Comparison of ENCODE assay signal across 14 cellular contexts in genomic region chr2:96876036-96876810, GRCh38. TPM values are rescaled to one million over a fixed set of nuclear protein-coding genes. Genes with fewer than 3 reads are reported as not detected.
DNase-seq lines count a peak whose midpoint lies in the region; ATAC-seq and TF ChIP-seq lines count a peak whose summit lies in the region.
"Had no signal": no experiment of that assay in that cellular context is flagged by ENCODE, and none has a peak within 500 bp of the region (broad histone marks: within the 10 kb centered on the region; RNA-seq: fewer than 3 reads in every experiment).

No MANE protein-coding gene starts in this region.

- no peaks in the 10 kb centered on the region for H3K9me2 ChIP-seq in MM.1S (replicated peaks; ENCODE audit: insufficient read depth, low read length)

- H3K27me3 Mint-ChIP-seq in Caco-2 (ENCODE audit: insufficient read depth, unreplicated experiment), result no peaks in the 10 kb centered on the region
- H3K27me3 Mint-ChIP-seq in dendritic cell treated with granulocyte-macrophage colony-stimulating factor and Interleukin-4, amounts not matched to agents 40 ng/mL and 50 ng/mL, for 4 days, result peaks cover 96% of the 10 kb centered on the region
- H3K27me3 Mint-ChIP-seq in nephron (ENCODE audit: low read depth), result peaks cover 4% of the 10 kb centered on the region
- H3K27me3 Mint-ChIP-seq: CD4-positive, alpha-beta T cell had no signal

- H3F3A ChIP-seq in MM.1S (ENCODE audit: insufficient read depth, low read length), result no peaks in the 10 kb centered on the region

- H3K4me3 ChIP-seq in Caco-2 (ENCODE audit: low read depth, low read length) (no peak overlapping the region), MM.1S (ENCODE audit: low read length) (no peak overlapping the region)
- H3K4me3 ChIP-seq: heart left ventricle had no signal

- CTCF ChIA-PET in Caco-2 (lab: Charles Lee), result no interaction called here

- POLR2A ChIA-PET in Caco-2 (lab: Charles Lee), result no interaction called here

- peaks cover 16% of the 10 kb centered on the region for H3K4me1 ChIP-seq in Caco-2
- H3K4me1 ChIP-seq in MM.1S (ENCODE audit: low read length), result no peaks in the 10 kb centered on the region

- no peak overlapping the region for H2AFZ ChIP-seq in MM.1S (ENCODE audit: low read length)

- H3K27me3 ChIP-seq in Caco-2 (replicated peaks; ENCODE audit: control insufficient read depth, insufficient read depth, low read length) (no peaks in the 10 kb centered on the region), MM.1S (replicated peaks; ENCODE audit: insufficient read depth, low read length) (peaks cover 25% of the 10 kb centered on the region; the same call in 1 of the 2 replicates)

- no peak overlapping the region for H3K9ac ChIP-seq in MM.1S (ENCODE audit: low read length)

- H3K9me3 Mint-ChIP-seq in Caco-2 (ENCODE audit: unreplicated experiment), result no peaks in the 10 kb centered on the region
- no peaks in the 10 kb centered on the region for H3K9me3 Mint-ChIP-seq in dendritic cell treated with granulocyte-macrophage colony-stimulating factor and Interleukin-4, amounts not matched to agents 40 ng/mL and 50 ng/mL, for 4 days
- no peaks in the 10 kb centered on the region for H3K9me3 Mint-ChIP-seq in nephron
- H3K9me3 Mint-ChIP-seq: activated naive CD4-positive, alpha-beta T cell treated with anti-CD3 and anti-CD28 coated beads, Interleukin-2, amount 10 ng/mL, durations not matched to agents 7 days and 5 days; CD4-positive, alpha-beta T cell had no signal

- peaks cover 7% of the 10 kb centered on the region for H3K4me1 Mint-ChIP-seq in Caco-2 (ENCODE audit: low read depth, unreplicated experiment)
- H3K4me1 Mint-ChIP-seq in dendritic cell treated with granulocyte-macrophage colony-stimulating factor and Interleukin-4, amounts not matched to agents 40 ng/mL and 50 ng/mL, for 4 days (ENCODE audit: low read depth), result peaks cover 50% of the 10 kb centered on the region
- peaks cover 54% of the 10 kb centered on the region for H3K4me1 Mint-ChIP-seq in nephron

- no peaks in the 10 kb centered on the region for H3K79me2 ChIP-seq in MM.1S (ENCODE audit: low read length)

- TF ChIP-seq CTCF in Caco-2 (IDR thresholded peaks at IDR 0.05; ENCODE audit: insufficient read depth in 1 of 2, low read depth in 1 of 2, low read length in 1 of 2, severe bottlenecking in 1 of 2, unreplicated experiment in 1 of 2), result no peak
- TF ChIP-seq CTCF in nephron (IDR thresholded peaks at IDR 0.05; ENCODE audit: unreplicated experiment in 3 of 3), result no peak
- TF ChIP-seq CTCF in MM.1S (IDR thresholded peaks at IDR 0.05; ENCODE audit: low read length), result no peak

- no peak overlapping the region for H3K4me2 ChIP-seq in MM.1S (ENCODE audit: low read depth, low read length)

- H4K20me1 ChIP-seq in MM.1S (ENCODE audit: insufficient read depth, low read length), result no peaks in the 10 kb centered on the region

- no peak overlapping the region for H3K27ac ChIP-seq in MM.1S (ENCODE audit: low read length)

- H3K36me3 Mint-ChIP-seq in Caco-2 (ENCODE audit: insufficient read depth, unreplicated experiment) (no peaks in the 10 kb centered on the region), nephron (ENCODE audit: low read depth) (no peaks in the 10 kb centered on the region)
- no peaks in the 10 kb centered on the region for H3K36me3 Mint-ChIP-seq in dendritic cell treated with granulocyte-macrophage colony-stimulating factor and Interleukin-4, amounts not matched to agents 40 ng/mL and 50 ng/mL, for 4 days (ENCODE audit: low read depth)
- H3K36me3 Mint-ChIP-seq: activated naive CD4-positive, alpha-beta T cell treated with anti-CD3 and anti-CD28 coated beads, Interleukin-2, amount 10 ng/mL, durations not matched to agents 7 days and 5 days had no signal

- DNase-seq in Caco-2, result no peak
- DNase-seq in M059J (ENCODE audit: low read depth), result peak; percentile 72
- DNase-seq in mucosa of gallbladder (ENCODE audit: low spot score), result no peak
- DNase-seq in MM.1S, result no peak
- DNase-seq in stimulated activated CD4-positive, alpha-beta T cell treated with anti-CD3 and anti-CD28 coated beads, Interleukin-2, amount 100 ng/mL, for 48 hours, result no peak
- DNase-seq: activated CD4-positive, alpha-beta T cell treated with anti-CD3 and anti-CD28 coated beads, Interleukin-2, amount 50 U/mL, for 1 hour; activated naive CD4-positive, alpha-beta T cell treated with anti-CD3 and anti-CD28 coated beads, Interleukin-2, amount 10 ng/mL, durations not matched to agents 7 days and 5 days; CD4-positive, alpha-beta T cell; NCI-H2081 treated with DMSO at 0.1 percent for 48 hours; stimulated activated naive CD8-positive, alpha-beta T cell treated with anti-CD3 and anti-CD28 coated beads, Interleukin-15, Interleukin-2, amounts not matched to agents 100 U/mL and 50 U/mL, for 24 hours had no signal

- H3K9me3 ChIP-seq in Caco-2, result no peaks in the 10 kb centered on the region
- no peaks in the 10 kb centered on the region for H3K9me3 ChIP-seq in MM.1S (replicated peaks; ENCODE audit: insufficient read depth, low read length)
- H3K9me3 ChIP-seq: heart left ventricle had no signal

- intact Hi-C loops in Caco-2 (cut with micrococcal nuclease; ENCODE audit: unreplicated experiment), result no loop called here
- intact Hi-C loops in dendritic cell treated with granulocyte-macrophage colony-stimulating factor and Interleukin-4, amounts not matched to agents 40 ng/mL and 50 ng/mL, for 4 days (cut with micrococcal nuclease), result no loop called here

- no TSS peak for BruUV-seq in Caco-2 (replicated peaks; lab: Mats Ljungman, UMichigan)

- H3K36me3 ChIP-seq in Caco-2 (ENCODE audit: control insufficient read depth, insufficient read depth, low read length) (no peaks in the 10 kb centered on the region), MM.1S (replicated peaks; ENCODE audit: insufficient read depth, low read length) (no peaks in the 10 kb centered on the region)
- H3K36me3 ChIP-seq: heart left ventricle had no signal

- no peak for ATAC-seq in HG02798 (IDR thresholded peaks at IDR 0.05; ENCODE audit: poor library complexity, unreplicated experiment)
- ATAC-seq: heart left ventricle; stimulated activated naive CD8-positive, alpha-beta T cell treated with anti-CD3 and anti-CD28 coated beads, Interleukin-15, Interleukin-2, amounts not matched to agents 100 U/mL and 50 U/mL, for 24 hours had no signal

- H3K4me3 Mint-ChIP-seq in Caco-2 (ENCODE audit: unreplicated experiment) (no peak overlapping the region), nephron (no peak overlapping the region)
- no peak overlapping the region for H3K4me3 Mint-ChIP-seq in dendritic cell treated with granulocyte-macrophage colony-stimulating factor and Interleukin-4, amounts not matched to agents 40 ng/mL and 50 ng/mL, for 4 days
- H3K4me3 Mint-ChIP-seq: activated naive CD4-positive, alpha-beta T cell treated with anti-CD3 and anti-CD28 coated beads, Interleukin-2, amount 10 ng/mL, durations not matched to agents 7 days and 5 days; CD4-positive, alpha-beta T cell had no signal

- H3K27ac Mint-ChIP-seq in Caco-2 (ENCODE audit: unreplicated experiment) (peak overlapping the region; percentile 21), nephron (peak overlapping the region; percentile 79 to 94 (median 80))
- peak overlapping the region; percentile 45 for H3K27ac Mint-ChIP-seq in dendritic cell treated with granulocyte-macrophage colony-stimulating factor and Interleukin-4, amounts not matched to agents 40 ng/mL and 50 ng/mL, for 4 days
- H3K27ac Mint-ChIP-seq: activated naive CD4-positive, alpha-beta T cell treated with anti-CD3 and anti-CD28 coated beads, Interleukin-2, amount 10 ng/mL, durations not matched to agents 7 days and 5 days had no signal

RNA-seq across cellular contexts. Expression of gene SEMA4C, which starts 6.3 kb away (rescaled TPM):
- total RNA-seq in Caco-2 (2022) (29.9 and 31.4 TPM in 2 replicates), mucosa of gallbladder (42.3 TPM)
- 6.5 and 14.2 TPM in 2 replicates for total RNA-seq in M059J (2014; rRNA removed; shearing (Covaris generic))

RNA-seq across cellular contexts. Expression of gene ANKRD39, which starts 18.4 kb away (rescaled TPM):
- total RNA-seq in Caco-2 (2022) (19.3 and 21.6 TPM in 2 replicates), mucosa of gallbladder (19.1 TPM)
- 7.2 and 11.9 TPM in 2 replicates for total RNA-seq in M059J (2014; rRNA removed; shearing (Covaris generic))

RNA-seq across cellular contexts. Expression of gene ANKRD23, which starts 32.4 kb away (rescaled TPM):
- 2.5 and 7.4 TPM in 2 replicates for total RNA-seq in Caco-2 (2022)
- total RNA-seq in M059J (2014; rRNA removed; shearing (Covaris generic)), result 0.20 TPM in 1 of 2 replicates, not detected in the other
- total RNA-seq in mucosa of gallbladder, result 6.9 TPM

Comparison
In these comparisons a context has a peak if more than half of its experiments do, and no peak if none do; other contexts are left out.
1. H3K27ac Mint-ChIP-seq: peak in every context shown above with its lines; median percentile 80 in nephron; 45 in dendritic cell treated with granulocyte-macrophage colony-stimulating factor and Interleukin-4, amounts not matched to agents 40 ng/mL and 50 ng/mL, for 4 days; 21 in Caco-2.